Comparison of ENCODE assay signal across 7 cellular contexts in genomic region chr2:132795220-132795619, GRCh38.
"Had no signal": no experiment of that assay in that cellular context is flagged by ENCODE, and none has a peak within 500 bp of the region (broad histone marks: within the 10 kb centered on the region; RNA-seq: fewer than 3 reads in every experiment).

No MANE protein-coding gene starts in this region.

- H3K4me3 Mint-ChIP-seq: GM23338, H9 had no signal

- DNase-seq: H9, HCEC 1CT, KG1 had no signal

- H3K4me2 ChIP-seq: GM23338 had no signal

- ATAC-seq: GM23338, HepG2, K562 had no signal

- H2AFZ ChIP-seq: GM23338 had no signal

- H3K27ac Mint-ChIP-seq: GM23338, H9 had no signal

- H3K27ac ChIP-seq: HL-60 had no signal

- H3K9me3 Mint-ChIP-seq: GM23338, H9 had no signal

- H3K4me1 Mint-ChIP-seq: GM23338, H9 had no signal

- H3K4me3 ChIP-seq: GM23338, K562 had no signal
